In genomic region chr4:175273995-175274753, GRCh38 we compare ENCODE assay signal across 25 cellular contexts.
A peak's percentile ranks its signal among the peaks of the same experiment; 100 is the strongest.
DNase-seq lines count a peak whose midpoint lies in the region; ATAC-seq, FAIRE-seq and TF ChIP-seq lines count a peak whose summit lies in the region.
"Had no signal": no experiment of that assay in that cellular context is flagged by ENCODE, and none has a peak within 500 bp of the region (broad histone marks: within the 10 kb centered on the region; RNA-seq: fewer than 3 reads in every experiment).

No MANE protein-coding gene starts in this region.

- in situ Hi-C loops in HepG2 (cut with HindIII; ENCODE audit: extremely low pct_ligation_motif_present, low pct_unique_long_range_greater_than_20kb), result no loop called here

- no peak for TF ChIP-seq CTCF in HepG2 (CRISPR knock-in tag; IDR thresholded peaks at IDR 0.05)
- TF ChIP-seq CTCF in right lobe of liver (IDR thresholded peaks at IDR 0.05), result no peak
- TF ChIP-seq CTCF in left ventricle myocardium inferior (IDR thresholded peaks at IDR 0.05; ENCODE audit: borderline replicate concordance), result no peak

- H3K4me2 ChIP-seq in HepG2 (ENCODE audit: low read depth, low read length), result no peak overlapping the region
- H3K4me2 ChIP-seq: SK-N-SH had no signal

- no peak for FAIRE-seq in HepG2 (lab: Jason Lieb, UNC)
- FAIRE-seq: keratinocyte had no signal

- intact Hi-C loops in HepG2 (cut with micrococcal nuclease; ENCODE audit: unreplicated experiment) (no loop called here), right lobe of liver (cut with DNase I) (loop anchor here in 1 of 2 donors (10.0 kb wide), 1 partner anchor 221 kb away; no protein-coding TSS in a partner anchor), left ventricle myocardium inferior (cut with micrococcal nuclease) (no loop called here)

- BruUV-seq in HepG2 (replicated peaks; lab: Mats Ljungman, UMichigan), result no TSS peak

- no peak for TF ChIP-seq EP300 in HepG2 (IDR thresholded peaks at IDR 0.05; ENCODE audit: low read depth in 2 of 2, low read length in 2 of 2)
- no peak for TF ChIP-seq EP300 in HepG2 (CRISPR knock-in tag; IDR thresholded peaks at IDR 0.05; ENCODE audit: borderline replicate concordance)

- ATAC-seq in HepG2, result no peak
- ATAC-seq in right lobe of liver, result no peak
- no peak for ATAC-seq in GM21528 (IDR thresholded peaks at IDR 0.05; ENCODE audit: low FRiP score, unreplicated experiment)
- no peak for ATAC-seq in HG02588 (IDR thresholded peaks at IDR 0.05; ENCODE audit: unreplicated experiment)
- ATAC-seq: activated CD4-positive, alpha-beta T cell treated with anti-CD3 and anti-CD28 coated beads for 36 hours; body of pancreas; sciatic nerve had no signal

- H3K36me3 ChIP-seq in HepG2 (replicated peaks in 1 of 2; ENCODE audit: control insufficient read depth in 1 of 2, insufficient read depth in 2 of 2, low read length in 2 of 2) (no peaks in the 10 kb centered on the region), right lobe of liver (no peaks in the 10 kb centered on the region), left ventricle myocardium inferior (no peaks in the 10 kb centered on the region)
- H3K36me3 ChIP-seq: uterus had no signal

- peaks cover 34% of the 10 kb centered on the region for H3K9me3 ChIP-seq in HepG2 (ENCODE audit: low read length)
- no peaks in the 10 kb centered on the region for H3K9me3 ChIP-seq in right lobe of liver
- H3K9me3 ChIP-seq in left ventricle myocardium inferior (replicated peaks), result no peaks in the 10 kb centered on the region
- H3K9me3 ChIP-seq: body of pancreas, SK-N-SH, uterus had no signal

- no peaks in the 10 kb centered on the region for H3K79me2 ChIP-seq in HepG2 (ENCODE audit: insufficient read depth, low read length)

- TF ChIP-seq POLR2A in HepG2 (IDR thresholded peaks at IDR 0.05; ENCODE audit: insufficient read depth in 1 of 2, low read depth in 2 of 2, low read length in 2 of 2) (no peak), right lobe of liver (IDR thresholded peaks at IDR 0.05) (no peak)

- DNase-seq in HepG2 (ENCODE audit: low spot score) (no peak), right lobe of liver (no peak), astrocyte of the hippocampus (ENCODE audit: low read depth, low spot score) (peak; percentile 61), left ventricle myocardium inferior (no peak), NCI-H82 (lab: John Stamatoyannopoulos, UW) (no peak)
- no peak for DNase-seq in activated CD4-positive, alpha-beta T cell treated with anti-CD3 and anti-CD28 coated beads, Interleukin-2, amount 50 U/mL, for 4 hours
- DNase-seq: activated CD4-positive, alpha-beta T cell treated with anti-CD3 and anti-CD28 coated beads for 36 hours; activated naive CD4-positive, alpha-beta T cell; body of pancreas; CD4-positive, alpha-beta memory T cell; dermis blood vessel endothelial cell; DND-41; erythroblast; midbrain; NCI-H1092; NCI-H526; OCI-M1; SK-N-SH; stimulated activated CD4-positive, alpha-beta T cell treated with anti-CD3 and anti-CD28 coated beads, Interleukin-1b, Interleukin-23, amount 100 ng/mL, for 48 hours; T-helper 9 cell; uterus had no signal

- TF ChIP-seq RAD21 in HepG2 (CRISPR knock-in tag; IDR thresholded peaks at IDR 0.05), result no peak

- no peak overlapping the region for H2AFZ ChIP-seq in HepG2 (ENCODE audit: low read length)

- H3K9ac ChIP-seq in HepG2 (ENCODE audit: insufficient read depth, low read depth, low read length), result no peak overlapping the region
- H3K9ac ChIP-seq: SK-N-SH had no signal

- no peaks in the 10 kb centered on the region for H4K20me1 ChIP-seq in HepG2 (ENCODE audit: insufficient read depth, low read length)

- H3K27me3 ChIP-seq in HepG2 (ENCODE audit: control insufficient read depth in 1 of 2, insufficient read depth in 2 of 2, low read length in 2 of 2) (no peaks in the 10 kb centered on the region), right lobe of liver (no peaks in the 10 kb centered on the region), left ventricle myocardium inferior (ENCODE audit: low read depth) (no peaks in the 10 kb centered on the region)
- H3K27me3 ChIP-seq: body of pancreas, uterus had no signal

- H3K4me3 ChIP-seq in HepG2 (replicated peaks in 1 of 3; ENCODE audit: insufficient read depth in 1 of 3, low read depth in 2 of 3, low read length in 3 of 3) (no peak overlapping the region), right lobe of liver (no peak overlapping the region), left ventricle myocardium inferior (no peak overlapping the region)
- H3K4me3 ChIP-seq: body of pancreas, uterus had no signal

- H3K27ac ChIP-seq in HepG2 (ENCODE audit: extremely low read length, insufficient read depth, low read length), result no peak overlapping the region
- no peak overlapping the region for H3K27ac ChIP-seq in right lobe of liver
- peak overlapping the region; percentile 25 for H3K27ac ChIP-seq in left ventricle myocardium inferior (replicated peaks)
- H3K27ac ChIP-seq: body of pancreas, uterus had no signal

- WGBS in HepG2 (ENCODE audit: low lambda C conversion rate), result 2% methylated on average over 4 of the region's 4 CpGs
- 35% methylated on average over 4 of the region's 4 CpGs for WGBS in right lobe of liver (ENCODE audit: insufficient coverage, low coverage, low lambda C conversion rate, missing lambda C conversion rate)

- CTCF ChIA-PET in HepG2 (lab: Yijun Ruan, JAX; ENCODE audit: low intra/inter-chr PET ratio, low total read pairs), result no interaction called here

- H3K4me1 ChIP-seq in HepG2 (ENCODE audit: insufficient read depth, low read length) (no peaks in the 10 kb centered on the region), right lobe of liver (no peaks in the 10 kb centered on the region), left ventricle myocardium inferior (no peaks in the 10 kb centered on the region)
- H3K4me1 ChIP-seq: body of pancreas, uterus had no signal

- POLR2A ChIA-PET in HepG2 (lab: Yijun Ruan, JAX), result no interaction called here

TF ChIP-seq in HepG2, 621 proteins besides CTCF, POLR2A, EP300 and RAD21:
- TF ChIP-seq CEBPB (IDR thresholded peaks at IDR 0.05; ENCODE audit: borderline replicate concordance, low read depth, low read length), result peak; percentile 63; the same call in 1 of the 2 replicates
- no peak for TF ChIP-seq ZHX1 (CRISPR knock-in tag; IDR thresholded peaks at IDR 0.05; ENCODE audit: low read depth)
- no peak for TF ChIP-seq CERS6 (CRISPR knock-in tag; IDR thresholded peaks at IDR 0.05)
